Comparison of ENCODE assay signal across 10 cellular contexts in genomic region chr14:59055439-59056045, GRCh38.
DNase-seq lines count a peak whose midpoint lies in the region; ATAC-seq and TF ChIP-seq lines count a peak whose summit lies in the region.
"Had no signal": no experiment of that assay in that cellular context is flagged by ENCODE, and none has a peak within 500 bp of the region (broad histone marks: within the 10 kb centered on the region; RNA-seq: fewer than 3 reads in every experiment).

No MANE protein-coding gene starts in this region.

- H3K4me1 ChIP-seq in endodermal cell (ENCODE audit: control insufficient read depth, insufficient read depth, low read length) = no peaks in the 10 kb centered on the region

- H3K27ac ChIP-seq in SK-N-MC (no peak overlapping the region), endodermal cell (ENCODE audit: low read depth, low read length) (no peak overlapping the region)

- H3K36me3 Mint-ChIP-seq in endodermal cell (ENCODE audit: low read depth) = no peaks in the 10 kb centered on the region
- H3K36me3 Mint-ChIP-seq: CD4-positive, CD25-positive, alpha-beta regulatory T cell had no signal

- peak; percentile 71 for DNase-seq in NCI-H510A treated with DMSO at 0.1 percent for 48 hours (lab: John Stamatoyannopoulos, UW)
- DNase-seq in NCI-H510A (lab: John Stamatoyannopoulos, UW) = no peak
- DNase-seq in LNCaP clone FGC (ENCODE audit: low read depth) = peak; percentile 17
- peak; percentile 10 for DNase-seq in SK-N-MC (ENCODE audit: low read depth, low spot score)
- peak; percentile 69 for DNase-seq in endodermal cell
- peak; percentile 35 for DNase-seq in midbrain (lab: John Stamatoyannopoulos, UW)

- peaks cover 10% of the 10 kb centered on the region for H3K9me3 Mint-ChIP-seq in endodermal cell
- H3K9me3 Mint-ChIP-seq: stimulated activated naive CD8-positive, alpha-beta T cell treated with anti-CD3 and anti-CD28 coated beads, Interleukin-15, Interleukin-2, amounts not matched to agents 100 ng/mL and 50 ng/mL, for 24 hours had no signal

- H3K9ac ChIP-seq in SK-N-MC (ENCODE audit: insufficient read length) (no peak overlapping the region), endodermal cell (ENCODE audit: extremely low read depth, low read length, poor library complexity, severe bottlenecking) (no peak overlapping the region)

- H3K9me3 ChIP-seq in SK-N-MC (ENCODE audit: low read depth, low read length) (no peaks in the 10 kb centered on the region), endodermal cell (ENCODE audit: control insufficient read depth, low read length) (peaks cover 3% of the 10 kb centered on the region)

- H3K4me3 ChIP-seq in LNCaP clone FGC (ENCODE audit: low read depth, low read length) (no peak overlapping the region), SK-N-MC (no peak overlapping the region), endodermal cell (ENCODE audit: low read length) (no peak overlapping the region)

- ATAC-seq in GM21529 (IDR thresholded peaks at IDR 0.05; ENCODE audit: unreplicated experiment) = peak; percentile 78
- ATAC-seq in GM18511 (IDR thresholded peaks at IDR 0.05; ENCODE audit: unreplicated experiment) = no peak

- no peak overlapping the region for H3K27ac Mint-ChIP-seq in endodermal cell
- H3K27ac Mint-ChIP-seq: CD4-positive, CD25-positive, alpha-beta regulatory T cell; stimulated activated naive CD8-positive, alpha-beta T cell treated with anti-CD3 and anti-CD28 coated beads, Interleukin-15, Interleukin-2, amounts not matched to agents 100 ng/mL and 50 ng/mL, for 24 hours had no signal

- TF ChIP-seq CTCF in LNCaP clone FGC (IDR thresholded peaks at IDR 0.05; ENCODE audit: control insufficient read depth, extremely low read depth, insufficient read depth) (peak; percentile 75), endodermal cell (conservative IDR thresholded peaks at IDR 0.05) (peak; percentile 85)

- H3K4me3 Mint-ChIP-seq in endodermal cell = no peak overlapping the region
- H3K4me3 Mint-ChIP-seq: CD4-positive, CD25-positive, alpha-beta regulatory T cell; stimulated activated naive CD8-positive, alpha-beta T cell treated with anti-CD3 and anti-CD28 coated beads, Interleukin-15, Interleukin-2, amounts not matched to agents 100 ng/mL and 50 ng/mL, for 24 hours had no signal

- no peaks in the 10 kb centered on the region for H3K27me3 Mint-ChIP-seq in endodermal cell (ENCODE audit: insufficient read depth)
- H3K27me3 Mint-ChIP-seq: stimulated activated naive CD8-positive, alpha-beta T cell treated with anti-CD3 and anti-CD28 coated beads, Interleukin-15, Interleukin-2, amounts not matched to agents 100 ng/mL and 50 ng/mL, for 24 hours had no signal

- H3K36me3 ChIP-seq in SK-N-MC (ENCODE audit: insufficient read depth, low read length) (no peaks in the 10 kb centered on the region), endodermal cell (ENCODE audit: control insufficient read depth, insufficient read depth, low read length) (no peaks in the 10 kb centered on the region)

- no peaks in the 10 kb centered on the region for H3K4me1 Mint-ChIP-seq in endodermal cell
- H3K4me1 Mint-ChIP-seq: CD4-positive, CD25-positive, alpha-beta regulatory T cell had no signal

- no peaks in the 10 kb centered on the region for H3K27me3 ChIP-seq in endodermal cell (ENCODE audit: control insufficient read depth, insufficient read depth, low read length, poor library complexity, severe bottlenecking)
